1 cellular context compared by ENCODE assay signal in genomic region chr17:37671813-37672544, GRCh38.
TF ChIP-seq lines count a peak whose summit lies in the region.

No MANE protein-coding gene starts in this region.

TF ChIP-seq in IMR-90, 13 proteins besides CTCF, POLR2A, EP300 and RAD21 (continued from another document):
- peak; percentile 57; the same call in 1 of the 2 replicates for TF ChIP-seq NFE2L2 (IDR thresholded peaks at IDR 0.05; ENCODE audit: low read depth, low read length)
- no peak for TF ChIP-seq MAZ (IDR thresholded peaks at IDR 0.05; ENCODE audit: borderline replicate concordance, low read depth, low read length)
- TF ChIP-seq BHLHE40 (IDR thresholded peaks at IDR 0.05; ENCODE audit: low read depth, low read length), result peak; percentile 24; the same call in 1 of the 2 replicates
- peak; percentile 83 for TF ChIP-seq CEBPB (IDR thresholded peaks at IDR 0.05; ENCODE audit: low read depth, low read length)
- TF ChIP-seq SMC3 (IDR thresholded peaks at IDR 0.05; ENCODE audit: low read depth, low read length), result peak; percentile 13; the same call in 1 of the 2 replicates
- peak; percentile 87 for TF ChIP-seq FOS (IDR thresholded peaks at IDR 0.05; ENCODE audit: low read depth, low read length)
- TF ChIP-seq MAFK (IDR thresholded peaks at IDR 0.05; ENCODE audit: low read depth, low read length), result peak; percentile 2; the same call in 1 of the 2 replicates
- peak; percentile 91 for TF ChIP-seq RCOR1 (IDR thresholded peaks at IDR 0.05; ENCODE audit: insufficient replicate concordance, low read length)
- TF ChIP-seq RFX5 (IDR thresholded peaks at IDR 0.05; ENCODE audit: low read depth, low read length), result no peak
- no peak for TF ChIP-seq USF2 (IDR thresholded peaks at IDR 0.05; ENCODE audit: low read depth, low read length)
